Comparison of ENCODE assay signal across 9 cellular contexts in genomic region chr5:179621551-179621971, GRCh38. TPM values are rescaled to one million over a fixed set of nuclear protein-coding genes. Genes with fewer than 3 reads are reported as not detected.
DNase-seq lines count a peak whose midpoint lies in the region; ATAC-seq and TF ChIP-seq lines count a peak whose summit lies in the region.
"Had no signal": no experiment of that assay in that cellular context is flagged by ENCODE, and none has a peak within 500 bp of the region (broad histone marks: within the 10 kb centered on the region; RNA-seq: fewer than 3 reads in every experiment).

No MANE protein-coding gene starts in this region.

- no peaks in the 10 kb centered on the region for H3K27me3 Mint-ChIP-seq in activated CD4-positive, alpha-beta T cell treated with anti-CD3 and anti-CD28 coated beads, Interleukin-2, amount 10 ng/mL, durations not matched to agents 7 days and 5 days
- no peaks in the 10 kb centered on the region for H3K27me3 Mint-ChIP-seq in activated naive CD8-positive, alpha-beta T cell treated with anti-CD3 and anti-CD28 coated beads, Interleukin-2, amount 10 ng/mL, durations not matched to agents 7 days and 5 days

- CTCF ChIA-PET in activated CD4-positive, alpha-beta T cell treated with anti-CD3 and anti-CD28 coated beads, Interleukin-2, amount 10 ng/mL, durations not matched to agents 7 days and 5 days (lab: Charles Lee): interaction anchor here (1.2 to 1.6 kb wide), 6 partner anchors 9 to 35 kb away, joined by 3 to 5 read pairs (median 4); no protein-coding TSS in a partner anchor

- H3K27ac ChIP-seq in left lung (peak overlapping the region in 1 of 2 donors; percentile 89), testis (peak overlapping the region; percentile 75 to 100)

- peak overlapping the region; percentile 99 for H3K27ac Mint-ChIP-seq in activated CD4-positive, alpha-beta T cell treated with anti-CD3 and anti-CD28 coated beads, Interleukin-2, amount 10 ng/mL, durations not matched to agents 7 days and 5 days
- peak overlapping the region; percentile 86 for H3K27ac Mint-ChIP-seq in activated naive CD8-positive, alpha-beta T cell treated with anti-CD3 and anti-CD28 coated beads, Interleukin-2, amount 10 ng/mL, durations not matched to agents 7 days and 5 days

- H3K27me3 ChIP-seq in left lung (no peaks in the 10 kb centered on the region), testis (no peaks in the 10 kb centered on the region)

- intact Hi-C loops in left lung (cut with DNase I) (no loop called here), testis (cut with DNase I; ENCODE audit: low total_unique reads) (loop anchor here (10.0 kb wide), 1 partner anchor 73 kb away; the partner anchor contains the start of gene CANX)

- DNase-seq in activated CD4-positive, alpha-beta T cell treated with anti-CD3 and anti-CD28 coated beads, Interleukin-2, amount 10 ng/mL, durations not matched to agents 7 days and 5 days: no peak
- DNase-seq in activated CD4-positive, alpha-beta T cell treated with anti-CD3 and anti-CD28 coated beads, Interleukin-2, amount 50 U/mL, for 1 hour: no peak
- DNase-seq in activated naive CD8-positive, alpha-beta T cell treated with anti-CD3 and anti-CD28 coated beads, Interleukin-2, amount 10 ng/mL, durations not matched to agents 7 days and 5 days: no peak
- peak in 1 of 2 donors; percentile 14 for DNase-seq in left lung
- no peak for DNase-seq in testis
- DNase-seq in NCI-H128 (lab: John Stamatoyannopoulos, UW; ENCODE audit: unreplicated experiment): no peak
- DNase-seq in activated gamma-delta T cell treated with Interleukin-2 at 50 U/mL for 16 hours: no peak
- DNase-seq in cerebellum (ENCODE audit: low spot score): no peak
- DNase-seq: NCI-H2107 had no signal

- H3K4me3 Mint-ChIP-seq in activated CD4-positive, alpha-beta T cell treated with anti-CD3 and anti-CD28 coated beads, Interleukin-2, amount 10 ng/mL, durations not matched to agents 7 days and 5 days: peak overlapping the region; percentile 88
- H3K4me3 Mint-ChIP-seq in activated naive CD8-positive, alpha-beta T cell treated with anti-CD3 and anti-CD28 coated beads, Interleukin-2, amount 10 ng/mL, durations not matched to agents 7 days and 5 days: peak overlapping the region; percentile 100

- 8 to 19% methylated on average over 9 of the region's 9 CpGs for whole genome bisulfite sequencing in testis, 2 donors

- TF ChIP-seq CTCF in left lung (IDR thresholded peaks at IDR 0.05) (no peak), testis (IDR thresholded peaks at IDR 0.05) (no peak)

- H3K4me1 ChIP-seq in left lung (peaks cover 26 to 62% of the 10 kb centered on the region in 2 donors), testis (peaks cover 39% of the 10 kb centered on the region)

- peaks cover 52% of the 10 kb centered on the region for H3K4me1 Mint-ChIP-seq in activated CD4-positive, alpha-beta T cell treated with anti-CD3 and anti-CD28 coated beads, Interleukin-2, amount 10 ng/mL, durations not matched to agents 7 days and 5 days
- H3K4me1 Mint-ChIP-seq in activated naive CD8-positive, alpha-beta T cell treated with anti-CD3 and anti-CD28 coated beads, Interleukin-2, amount 10 ng/mL, durations not matched to agents 7 days and 5 days: peaks cover 50% of the 10 kb centered on the region

- no peaks in the 10 kb centered on the region for H3K9me3 ChIP-seq in left lung
- H3K9me3 ChIP-seq in testis: no peaks in the 10 kb centered on the region

- H3K36me3 Mint-ChIP-seq in activated CD4-positive, alpha-beta T cell treated with anti-CD3 and anti-CD28 coated beads, Interleukin-2, amount 10 ng/mL, durations not matched to agents 7 days and 5 days (ENCODE audit: low read depth): peaks cover 60% of the 10 kb centered on the region
- peaks cover 53% of the 10 kb centered on the region for H3K36me3 Mint-ChIP-seq in activated naive CD8-positive, alpha-beta T cell treated with anti-CD3 and anti-CD28 coated beads, Interleukin-2, amount 10 ng/mL, durations not matched to agents 7 days and 5 days

- H3K4me3 ChIP-seq in left lung: peak overlapping the region; percentile 66 to 96
- H3K4me3 ChIP-seq in testis: peak overlapping the region; percentile 91 to 100

- ATAC-seq in activated naive CD8-positive, alpha-beta T cell treated with anti-CD3 and anti-CD28 coated beads, Interleukin-2, amount 10 ng/mL, durations not matched to agents 7 days and 5 days (ENCODE audit: low read depth): no peak
- no peak for ATAC-seq in left lung

- POLR2A ChIA-PET in activated CD4-positive, alpha-beta T cell treated with anti-CD3 and anti-CD28 coated beads, Interleukin-2, amount 10 ng/mL, durations not matched to agents 7 days and 5 days (lab: Charles Lee): no interaction called here
- POLR2A ChIA-PET in activated naive CD8-positive, alpha-beta T cell treated with anti-CD3 and anti-CD28 coated beads, Interleukin-2, amount 10 ng/mL, durations not matched to agents 7 days and 5 days (lab: Charles Lee): interaction anchor here (0.6 to 7.3 kb wide), 4 partner anchors 12 to 79 kb away, joined by 4 to 144 read pairs (median 6); partner anchors contain the start of gene RUFY1

- H3K9me3 Mint-ChIP-seq in activated CD4-positive, alpha-beta T cell treated with anti-CD3 and anti-CD28 coated beads, Interleukin-2, amount 10 ng/mL, durations not matched to agents 7 days and 5 days: no peaks in the 10 kb centered on the region
- H3K9me3 Mint-ChIP-seq in activated naive CD8-positive, alpha-beta T cell treated with anti-CD3 and anti-CD28 coated beads, Interleukin-2, amount 10 ng/mL, durations not matched to agents 7 days and 5 days: no peaks in the 10 kb centered on the region

- H3K36me3 ChIP-seq in left lung (peaks cover 0 to 53% of the 10 kb centered on the region in 2 donors), testis (ENCODE audit: low read depth, missing control alignments) (no peaks in the 10 kb centered on the region)

- TF ChIP-seq POLR2A in testis (IDR thresholded peaks at IDR 0.05): no peak

RNA-seq across cellular contexts. Expression of gene HNRNPH1, which starts 1.9 kb away (rescaled TPM):
- 100 to 1,000 TPM; 895 to 954 TPM for total RNA-seq in activated CD4-positive, alpha-beta T cell treated with anti-CD3 and anti-CD28 coated beads, Interleukin-2, amount 10 ng/mL, durations not matched to agents 7 days and 5 days
- total RNA-seq in activated naive CD8-positive, alpha-beta T cell treated with anti-CD3 and anti-CD28 coated beads, Interleukin-2, amount 10 ng/mL, durations not matched to agents 7 days and 5 days: 1,000 to 10,000 TPM; 1,103 to 1,162 TPM
- 100 to 1,000 TPM; 404 to 490 TPM for total RNA-seq in left lung
- total RNA-seq in testis: 100 to 1,000 TPM; 626 to 636 TPM
- polyA plus RNA-seq in testis (ENCODE audit: insufficient read depth, low read depth, low replicate concordance): 395 TPM
- 980 TPM for total RNA-seq in cerebellum

RNA-seq across cellular contexts. Expression of gene CBY3, which starts 59.3 kb away (rescaled TPM):
- under 1 TPM; 0.35 to 0.44 TPM for total RNA-seq in activated CD4-positive, alpha-beta T cell treated with anti-CD3 and anti-CD28 coated beads, Interleukin-2, amount 10 ng/mL, durations not matched to agents 7 days and 5 days
- total RNA-seq in activated naive CD8-positive, alpha-beta T cell treated with anti-CD3 and anti-CD28 coated beads, Interleukin-2, amount 10 ng/mL, durations not matched to agents 7 days and 5 days: under 1 TPM in 1 of 2 experiments, not detected in 1; 0.40 TPM
- total RNA-seq in left lung (not detected), testis (10 to 100 TPM in 1 of 2 donors, 1 to 10 TPM in 1; 6.4 to 12.8 TPM), cerebellum (0.64 TPM)
- 7.8 TPM for polyA plus RNA-seq in testis (ENCODE audit: insufficient read depth, low read depth, low replicate concordance)
